In the genomic region with DNA sequence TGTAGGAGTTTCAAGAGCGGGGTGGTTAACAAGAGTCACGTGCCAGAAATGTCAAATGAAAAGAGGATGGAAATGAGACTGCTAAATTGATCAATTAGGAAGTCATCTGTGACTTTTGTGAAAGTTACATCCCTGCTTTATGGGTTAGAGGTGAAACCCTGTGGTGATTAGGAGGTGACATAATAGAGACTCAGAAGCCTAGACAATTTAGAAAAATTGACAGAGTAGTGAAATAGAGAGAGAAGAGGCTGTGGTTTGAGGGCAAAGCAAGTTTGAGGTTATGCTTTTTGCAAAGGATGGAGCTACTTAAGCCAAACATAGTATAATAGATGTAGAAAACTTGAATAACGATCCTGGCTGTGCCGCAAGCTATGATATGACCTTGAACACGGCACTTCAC, we compare ENCODE assay signal across 33 cellular contexts.
"Had no signal": no experiment of that assay in that cellular context is flagged by ENCODE, and none has a peak within 500 bp of the region (broad histone marks: within the 10 kb centered on the region; RNA-seq: fewer than 3 reads in every experiment).

No MANE protein-coding gene starts in this region.

- H2AFZ ChIP-seq: PC-9 had no signal

- H3K9me3 ChIP-seq: MG63, SJCRH30 had no signal

- H3K27me3 ChIP-seq: MG63, SJCRH30 had no signal

- H3K4me3 ChIP-seq: MG63, PC-9, SJCRH30, SK-N-MC had no signal

- DNase-seq: Kasumi-1, MG63, NCI-H1048, NCI-H1092 treated with DMSO at 0.1 percent for 48 hours, NCI-H1105 treated with DMSO at 0.1 percent for 48 hours, NCI-H1417, NCI-H1436, NCI-H146, NCI-H1694, NCI-H187, NCI-H1930, NCI-H2029 treated with DMSO at 0.1 percent for 48 hours, NCI-H2081 treated with DMSO at 0.1 percent for 48 hours, NCI-H2107, NCI-H2171, NCI-H226, NCI-H446 treated with DMSO at 0.1 percent for 48 hours, NCI-H510A, NCI-H524, NCI-H526, NCI-H69, NCI-H748 treated with DMSO at 0.1 percent for 48 hours, NCI-H82, PC-9, SHP77, SIG-M5, SJCRH30, T-cell had no signal

- H3K4me2 ChIP-seq: PC-9 had no signal

- ATAC-seq: Panc1, Right ventricle myocardium inferior, SK-N-SH treated with all-trans-retinoic acid at 6 μM for 48 hours, T-cell had no signal

- H3K27ac ChIP-seq: PC-9, RWPE1, SJCRH30, SK-N-MC had no signal

- H3K36me3 ChIP-seq: MG63, SJCRH30 had no signal
